ENCODE assay signal across 1 cellular context in genomic region chr14:68684466-68685418, GRCh38.
TF ChIP-seq lines count a peak whose summit lies in the region.

No MANE protein-coding gene starts in this region.

TF ChIP-seq in H1, 55 proteins besides CTCF, POLR2A, EP300 and RAD21 (continued from another document):
- TF ChIP-seq SP2 (IDR thresholded peaks at IDR 0.05; ENCODE audit: low read length) (no peak), SRF (IDR thresholded peaks at IDR 0.05; ENCODE audit: low read depth, low read length) (no peak), CBX8 (IDR thresholded peaks at IDR 0.05; ENCODE audit: borderline replicate concordance, low read depth, low read length) (no peak), POU5F1 (IDR thresholded peaks at IDR 0.05; ENCODE audit: low read depth, low read length) (no peak), SIRT6 (IDR thresholded peaks at IDR 0.05; ENCODE audit: low read length) (no peak), FOSL1 (IDR thresholded peaks at IDR 0.05; ENCODE audit: insufficient read depth, low read depth, low read length) (no peak), TAF7 (optimal IDR thresholded peaks at IDR 0.05; ENCODE audit: borderline replicate concordance, low read depth, low read length) (no peak), TCF12 (IDR thresholded peaks at IDR 0.05; ENCODE audit: low read depth, low read length) (no peak)
